In genomic region chr16:85199880-85200279, GRCh38 we compare ENCODE assay signal across 2 cellular contexts.
TF ChIP-seq lines count a peak whose summit lies in the region.

No MANE protein-coding gene starts in this region.

TF ChIP-seq in WTC11, 78 proteins besides CTCF, POLR2A, EP300 and RAD21 (continued from another document and continues in another):
- TF ChIP-seq, protein P1, sequence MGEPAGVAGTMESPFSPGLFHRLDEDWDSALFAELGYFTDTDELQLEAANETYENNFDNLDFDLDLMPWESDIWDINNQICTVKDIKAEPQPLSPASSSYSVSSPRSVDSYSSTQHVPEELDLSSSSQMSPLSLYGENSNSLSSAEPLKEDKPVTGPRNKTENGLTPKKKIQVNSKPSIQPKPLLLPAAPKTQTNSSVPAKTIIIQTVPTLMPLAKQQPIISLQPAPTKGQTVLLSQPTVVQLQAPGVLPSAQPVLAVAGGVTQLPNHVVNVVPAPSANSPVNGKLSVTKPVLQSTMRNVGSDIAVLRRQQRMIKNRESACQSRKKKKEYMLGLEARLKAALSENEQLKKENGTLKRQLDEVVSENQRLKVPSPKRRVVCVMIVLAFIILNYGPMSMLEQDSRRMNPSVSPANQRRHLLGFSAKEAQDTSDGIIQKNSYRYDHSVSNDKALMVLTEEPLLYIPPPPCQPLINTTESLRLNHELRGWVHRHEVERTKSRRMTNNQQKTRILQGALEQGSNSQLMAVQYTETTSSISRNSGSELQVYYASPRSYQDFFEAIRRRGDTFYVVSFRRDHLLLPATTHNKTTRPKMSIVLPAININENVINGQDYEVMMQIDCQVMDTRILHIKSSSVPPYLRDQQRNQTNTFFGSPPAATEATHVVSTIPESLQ (CRISPR knock-in tag; IDR thresholded peaks at IDR 0.05), result no peak
- TF ChIP-seq, protein P2, sequence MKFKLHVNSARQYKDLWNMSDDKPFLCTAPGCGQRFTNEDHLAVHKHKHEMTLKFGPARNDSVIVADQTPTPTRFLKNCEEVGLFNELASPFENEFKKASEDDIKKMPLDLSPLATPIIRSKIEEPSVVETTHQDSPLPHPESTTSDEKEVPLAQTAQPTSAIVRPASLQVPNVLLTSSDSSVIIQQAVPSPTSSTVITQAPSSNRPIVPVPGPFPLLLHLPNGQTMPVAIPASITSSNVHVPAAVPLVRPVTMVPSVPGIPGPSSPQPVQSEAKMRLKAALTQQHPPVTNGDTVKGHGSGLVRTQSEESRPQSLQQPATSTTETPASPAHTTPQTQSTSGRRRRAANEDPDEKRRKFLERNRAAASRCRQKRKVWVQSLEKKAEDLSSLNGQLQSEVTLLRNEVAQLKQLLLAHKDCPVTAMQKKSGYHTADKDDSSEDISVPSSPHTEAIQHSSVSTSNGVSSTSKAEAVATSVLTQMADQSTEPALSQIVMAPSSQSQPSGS (CRISPR knock-in tag; IDR thresholded peaks at IDR 0.05; ENCODE audit: borderline replicate concordance, low read depth), result no peak
- TF ChIP-seq SP1 (CRISPR knock-in tag; conservative IDR thresholded peaks at IDR 0.05) (no peak), CREB1 (CRISPR knock-in tag; IDR thresholded peaks at IDR 0.05) (no peak), ETV6 (CRISPR knock-in tag; IDR thresholded peaks at IDR 0.05) (no peak), ZNF263 (CRISPR knock-in tag; IDR thresholded peaks at IDR 0.05; ENCODE audit: low read depth) (no peak), TEAD4 (CRISPR knock-in tag; IDR thresholded peaks at IDR 0.05) (no peak), MLX (CRISPR knock-in tag; IDR thresholded peaks at IDR 0.05) (no peak), NR3C1 (CRISPR knock-in tag; conservative IDR thresholded peaks at IDR 0.05; ENCODE audit: low read depth) (no peak), ZNF121 (CRISPR knock-in tag; IDR thresholded peaks at IDR 0.05) (no peak)
- TF ChIP-seq, protein P3, sequence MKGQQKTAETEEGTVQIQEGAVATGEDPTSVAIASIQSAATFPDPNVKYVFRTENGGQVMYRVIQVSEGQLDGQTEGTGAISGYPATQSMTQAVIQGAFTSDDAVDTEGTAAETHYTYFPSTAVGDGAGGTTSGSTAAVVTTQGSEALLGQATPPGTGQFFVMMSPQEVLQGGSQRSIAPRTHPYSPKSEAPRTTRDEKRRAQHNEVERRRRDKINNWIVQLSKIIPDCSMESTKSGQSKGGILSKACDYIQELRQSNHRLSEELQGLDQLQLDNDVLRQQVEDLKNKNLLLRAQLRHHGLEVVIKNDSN (CRISPR knock-in tag; IDR thresholded peaks at IDR 0.05), result no peak
- TF ChIP-seq, protein P4, sequence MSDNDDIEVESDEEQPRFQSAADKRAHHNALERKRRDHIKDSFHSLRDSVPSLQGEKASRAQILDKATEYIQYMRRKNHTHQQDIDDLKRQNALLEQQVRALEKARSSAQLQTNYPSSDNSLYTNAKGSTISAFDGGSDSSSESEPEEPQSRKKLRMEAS (CRISPR knock-in tag; IDR thresholded peaks at IDR 0.05), result no peak
- TF ChIP-seq, protein P5, sequence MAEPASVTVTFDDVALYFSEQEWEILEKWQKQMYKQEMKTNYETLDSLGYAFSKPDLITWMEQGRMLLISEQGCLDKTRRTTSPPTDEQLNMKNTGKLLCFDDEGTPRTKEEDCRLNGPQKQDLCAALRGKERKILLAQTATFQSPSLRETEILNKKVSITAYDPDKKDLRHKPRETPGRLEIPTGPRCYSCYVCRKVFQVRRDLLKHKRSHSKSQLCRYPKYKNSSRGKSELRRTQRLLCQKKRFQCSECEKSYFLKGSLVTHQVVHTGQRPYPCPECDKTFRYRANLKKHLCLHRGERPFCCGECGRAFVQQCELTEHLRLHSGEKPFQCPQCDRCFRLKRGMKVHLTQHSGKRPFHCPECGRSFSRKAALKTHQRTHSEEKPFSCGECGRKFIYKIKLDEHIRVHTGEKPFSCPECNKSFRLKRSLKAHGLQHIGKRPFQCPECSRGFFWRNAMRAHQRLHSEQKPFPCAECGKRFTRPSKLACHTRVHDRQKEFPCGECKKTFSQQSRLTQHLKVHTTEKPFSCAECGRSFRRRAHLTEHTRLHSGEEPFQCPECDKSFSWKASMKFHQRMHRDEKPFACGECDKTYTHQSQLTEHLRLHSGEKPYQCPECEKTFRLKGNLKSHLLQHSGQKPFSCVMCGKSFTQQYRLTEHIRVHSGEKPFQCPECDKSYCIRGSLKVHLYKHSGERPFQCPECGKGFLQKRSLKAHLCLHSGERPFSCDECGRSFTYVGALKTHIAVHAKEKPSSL (CRISPR knock-in tag; conservative IDR thresholded peaks at IDR 0.05), result no peak
- TF ChIP-seq, protein P6, sequence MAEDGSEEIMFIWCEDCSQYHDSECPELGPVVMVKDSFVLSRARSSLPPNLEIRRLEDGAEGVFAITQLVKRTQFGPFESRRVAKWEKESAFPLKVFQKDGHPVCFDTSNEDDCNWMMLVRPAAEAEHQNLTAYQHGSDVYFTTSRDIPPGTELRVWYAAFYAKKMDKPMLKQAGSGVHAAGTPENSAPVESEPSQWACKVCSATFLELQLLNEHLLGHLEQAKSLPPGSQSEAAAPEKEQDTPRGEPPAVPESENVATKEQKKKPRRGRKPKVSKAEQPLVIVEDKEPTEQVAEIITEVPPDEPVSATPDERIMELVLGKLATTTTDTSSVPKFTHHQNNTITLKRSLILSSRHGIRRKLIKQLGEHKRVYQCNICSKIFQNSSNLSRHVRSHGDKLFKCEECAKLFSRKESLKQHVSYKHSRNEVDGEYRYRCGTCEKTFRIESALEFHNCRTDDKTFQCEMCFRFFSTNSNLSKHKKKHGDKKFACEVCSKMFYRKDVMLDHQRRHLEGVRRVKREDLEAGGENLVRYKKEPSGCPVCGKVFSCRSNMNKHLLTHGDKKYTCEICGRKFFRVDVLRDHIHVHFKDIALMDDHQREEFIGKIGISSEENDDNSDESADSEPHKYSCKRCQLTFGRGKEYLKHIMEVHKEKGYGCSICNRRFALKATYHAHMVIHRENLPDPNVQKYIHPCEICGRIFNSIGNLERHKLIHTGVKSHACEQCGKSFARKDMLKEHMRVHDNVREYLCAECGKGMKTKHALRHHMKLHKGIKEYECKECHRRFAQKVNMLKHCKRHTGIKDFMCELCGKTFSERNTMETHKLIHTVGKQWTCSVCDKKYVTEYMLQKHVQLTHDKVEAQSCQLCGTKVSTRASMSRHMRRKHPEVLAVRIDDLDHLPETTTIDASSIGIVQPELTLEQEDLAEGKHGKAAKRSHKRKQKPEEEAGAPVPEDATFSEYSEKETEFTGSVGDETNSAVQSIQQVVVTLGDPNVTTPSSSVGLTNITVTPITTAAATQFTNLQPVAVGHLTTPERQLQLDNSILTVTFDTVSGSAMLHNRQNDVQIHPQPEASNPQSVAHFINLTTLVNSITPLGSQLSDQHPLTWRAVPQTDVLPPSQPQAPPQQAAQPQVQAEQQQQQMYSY (CRISPR knock-in tag; IDR thresholded peaks at IDR 0.05), result no peak

TF ChIP-seq in liver, 16 proteins besides CTCF, POLR2A, EP300 and RAD21 (continued from another document):
- TF ChIP-seq, protein P7, sequence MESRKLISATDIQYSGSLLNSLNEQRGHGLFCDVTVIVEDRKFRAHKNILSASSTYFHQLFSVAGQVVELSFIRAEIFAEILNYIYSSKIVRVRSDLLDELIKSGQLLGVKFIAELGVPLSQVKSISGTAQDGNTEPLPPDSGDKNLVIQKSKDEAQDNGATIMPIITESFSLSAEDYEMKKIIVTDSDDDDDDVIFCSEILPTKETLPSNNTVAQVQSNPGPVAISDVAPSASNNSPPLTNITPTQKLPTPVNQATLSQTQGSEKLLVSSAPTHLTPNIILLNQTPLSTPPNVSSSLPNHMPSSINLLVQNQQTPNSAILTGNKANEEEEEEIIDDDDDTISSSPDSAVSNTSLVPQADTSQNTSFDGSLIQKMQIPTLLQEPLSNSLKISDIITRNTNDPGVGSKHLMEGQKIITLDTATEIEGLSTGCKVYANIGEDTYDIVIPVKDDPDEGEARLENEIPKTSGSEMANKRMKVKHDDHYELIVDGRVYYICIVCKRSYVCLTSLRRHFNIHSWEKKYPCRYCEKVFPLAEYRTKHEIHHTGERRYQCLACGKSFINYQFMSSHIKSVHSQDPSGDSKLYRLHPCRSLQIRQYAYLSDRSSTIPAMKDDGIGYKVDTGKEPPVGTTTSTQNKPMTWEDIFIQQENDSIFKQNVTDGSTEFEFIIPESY (IDR thresholded peaks at IDR 0.05), result no peak
- no peak for TF ChIP-seq GABPA (IDR thresholded peaks at IDR 0.05 in 1 of 2, conservative IDR thresholded peaks at IDR 0.05 in 1 of 2)
- TF ChIP-seq SP1 (IDR thresholded peaks at IDR 0.05), result no peak
- no peak for TF ChIP-seq TAF1 (conservative IDR thresholded peaks at IDR 0.05)
- TF ChIP-seq JUND (IDR thresholded peaks at IDR 0.05), result no peak
- TF ChIP-seq EGR1 (IDR thresholded peaks at IDR 0.05; ENCODE audit: low read depth in 2 of 2), result no peak
- TF ChIP-seq, protein P4 (IDR thresholded peaks at IDR 0.05), result no peak
- no peak for TF ChIP-seq NR2F2 (IDR thresholded peaks at IDR 0.05)
- no peak for TF ChIP-seq RXRA (IDR thresholded peaks at IDR 0.05)
- no peak for TF ChIP-seq HNF4G (IDR thresholded peaks at IDR 0.05)
- no peak for TF ChIP-seq FOXA1 (IDR thresholded peaks at IDR 0.05)
